ENCODE assay signal across 14 cellular contexts in the genomic region with DNA sequence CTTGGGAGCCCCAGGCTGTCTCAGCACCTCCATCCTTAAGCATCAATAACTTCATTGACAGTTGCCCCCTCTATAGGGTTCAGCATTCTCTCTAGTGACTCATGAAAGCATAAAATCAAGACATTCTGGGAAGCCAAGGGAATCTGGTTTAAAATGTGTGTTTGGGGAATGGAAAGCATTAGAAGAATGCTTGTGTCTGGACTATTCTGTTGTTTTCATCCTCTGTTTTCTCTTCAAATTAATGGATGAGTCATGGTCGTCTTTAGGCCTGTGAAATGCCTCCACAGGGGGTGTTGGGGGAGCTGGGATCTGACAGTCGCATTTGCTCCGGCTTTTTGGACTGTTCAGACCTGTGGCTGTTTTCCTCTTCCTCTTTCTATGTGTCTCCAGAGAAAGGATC.
A peak's percentile ranks its signal among the peaks of the same experiment; 100 is the strongest.
DNase-seq lines count a peak whose midpoint lies in the region; FAIRE-seq and TF ChIP-seq lines count a peak whose summit lies in the region.
"Had no signal": no experiment of that assay in that cellular context is flagged by ENCODE, and none has a peak within 500 bp of the region (broad histone marks: within the 10 kb centered on the region; RNA-seq: fewer than 3 reads in every experiment).

No MANE protein-coding gene starts in this region.

- POLR2A ChIA-PET in AG04449 (lab: Yijun Ruan, JAX), result interaction anchor here (0.7 to 0.9 kb wide), 2 partner anchors 30 to 761 kb away, joined by 4 to 6 read pairs; no protein-coding TSS in a partner anchor

- intact Hi-C loops in breast epithelium (cut with DNase I; ENCODE audit: low total_unique reads) (no loop called here), ascending aorta (cut with DNase I) (no loop called here)

- no peak overlapping the region for H3K23ac ChIP-seq in mesenchymal stem cell (ENCODE audit: low read length in 2 of 2)

- H3K4me1 ChIP-seq in breast epithelium (no peaks in the 10 kb centered on the region), mesenchymal stem cell (ENCODE audit: control insufficient read depth, insufficient read depth, low read depth, low read length) (peaks cover 43% of the 10 kb centered on the region), ascending aorta (no peaks in the 10 kb centered on the region)
- H3K4me1 ChIP-seq: BE2C had no signal

- H4K8ac ChIP-seq in mesenchymal stem cell (ENCODE audit: low read length), result no peak overlapping the region

- no peak overlapping the region for H4K91ac ChIP-seq in mesenchymal stem cell (ENCODE audit: low read length)

- H3K4me2 ChIP-seq in mesenchymal stem cell (ENCODE audit: low read length, poor library complexity, severe bottlenecking), result no peak overlapping the region

- H3K4me3 ChIP-seq in AG04449 (ENCODE audit: low read depth, low read length), result no peak overlapping the region
- no peak overlapping the region for H3K4me3 ChIP-seq in breast epithelium
- no peak overlapping the region for H3K4me3 ChIP-seq in mesenchymal stem cell (ENCODE audit: insufficient read depth in 1 of 2, low read depth in 1 of 2, low read length in 2 of 2)
- no peak overlapping the region for H3K4me3 ChIP-seq in ascending aorta
- H3K4me3 ChIP-seq: lower lobe of right lung, upper lobe of right lung had no signal

- no peak overlapping the region for H3K4ac ChIP-seq in mesenchymal stem cell (ENCODE audit: low read depth in 1 of 2, low read length in 2 of 2)

- H3K9ac ChIP-seq in mesenchymal stem cell (ENCODE audit: low read length), result no peak overlapping the region

- H2AK5ac ChIP-seq in mesenchymal stem cell (ENCODE audit: low read length, severe bottlenecking), result no peak overlapping the region

- peak overlapping the region; percentile 98 for H2BK5ac ChIP-seq in mesenchymal stem cell (ENCODE audit: low read depth, low read length, poor library complexity, severe bottlenecking)

- H3K27me3 ChIP-seq in breast epithelium (no peaks in the 10 kb centered on the region), mesenchymal stem cell (ENCODE audit: control insufficient read depth in 1 of 2, insufficient read depth in 1 of 2, low read length in 2 of 2) (peaks cover 0 to 4% of the 10 kb centered on the region in 2 experiments), ascending aorta (no peaks in the 10 kb centered on the region)
- H3K27me3 ChIP-seq: BE2C, upper lobe of right lung had no signal

- CTCF ChIA-PET in AG04449 (lab: Yijun Ruan, JAX), result interaction anchor here (0.9 to 10.3 kb wide), 4 partner anchors 9 to 35 kb away, joined by 3 to 81 read pairs (median 10); no protein-coding TSS in a partner anchor

- H2AFZ ChIP-seq in mesenchymal stem cell (ENCODE audit: low read depth, low read length), result no peak overlapping the region

- no peak overlapping the region for H2BK120ac ChIP-seq in mesenchymal stem cell (ENCODE audit: low read depth, low read length)

- H3K9me3 ChIP-seq in breast epithelium (no peaks in the 10 kb centered on the region), mesenchymal stem cell (ENCODE audit: control insufficient read depth, low read length) (no peaks in the 10 kb centered on the region), ascending aorta (no peaks in the 10 kb centered on the region)
- H3K9me3 ChIP-seq: BE2C, lower lobe of right lung, upper lobe of right lung had no signal

- TF ChIP-seq CTCF in AG04449 (IDR thresholded peaks at IDR 0.05; ENCODE audit: insufficient read depth, low read length, missing control alignments) (no peak), breast epithelium (IDR thresholded peaks at IDR 0.05) (no peak), ascending aorta (IDR thresholded peaks at IDR 0.05) (no peak)

- no peaks in the 10 kb centered on the region for H3K36me3 ChIP-seq in breast epithelium
- no peaks in the 10 kb centered on the region for H3K36me3 ChIP-seq in mesenchymal stem cell (ENCODE audit: control insufficient read depth in 1 of 2, insufficient read depth in 2 of 2, low read depth in 1 of 2, low read length in 2 of 2)
- H3K36me3 ChIP-seq in ascending aorta, result no peaks in the 10 kb centered on the region
- H3K36me3 ChIP-seq: BE2C, lower lobe of right lung, upper lobe of right lung had no signal

- 4% methylated on average over 3 of the region's 3 CpGs for WGBS in mesenchymal stem cell

- H2BK15ac ChIP-seq in mesenchymal stem cell (ENCODE audit: low read depth, poor library complexity, severe bottlenecking), result no peak overlapping the region

- FAIRE-seq in HTR-8/SVneo (lab: Jason Lieb, UNC), result peak; percentile 42

- DNase-seq in AG04449 (ENCODE audit: low read depth, low spot score), result peak; percentile 95
- DNase-seq in HTR-8/SVneo (ENCODE audit: insufficient read length, low spot score), result peak; percentile 78
- DNase-seq in breast epithelium (ENCODE audit: low spot score in 2 of 2), result no peak
- peak; percentile 80 for DNase-seq in mesenchymal stem cell
- DNase-seq in ascending aorta (ENCODE audit: low spot score in 2 of 2), result no peak
- no peak for DNase-seq in HPDE6-E6E7 (ENCODE audit: extremely low spot score)
- no peak for DNase-seq in NCI-H524 treated with DMSO at 0.1 percent for 48 hours (lab: John Stamatoyannopoulos, UW)
- DNase-seq in NCI-H510A treated with DMSO at 0.1 percent for 48 hours (lab: John Stamatoyannopoulos, UW), result no peak
- DNase-seq: activated T-cell treated with anti-CD3 and anti-CD28 coated beads for 4 hours; BE2C; effector memory CD4-positive, alpha-beta T cell; lower lobe of right lung; NCI-H2107; upper lobe of right lung had no signal

- H3K79me1 ChIP-seq in mesenchymal stem cell (replicated peaks; ENCODE audit: low read length, poor library complexity, severe bottlenecking), result no peaks in the 10 kb centered on the region

- no peak overlapping the region for H2BK12ac ChIP-seq in mesenchymal stem cell (ENCODE audit: low read length in 2 of 2)

- H3K27ac ChIP-seq in breast epithelium (peak overlapping the region; percentile 60 to 66), mesenchymal stem cell (ENCODE audit: low read length, poor library complexity, severe bottlenecking) (peak overlapping the region; percentile 98), ascending aorta (no peak overlapping the region)
- H3K27ac ChIP-seq: lower lobe of right lung, upper lobe of right lung had no signal

- H3K14ac ChIP-seq in mesenchymal stem cell (ENCODE audit: low read length in 2 of 2), result no peak overlapping the region

- TF ChIP-seq POLR2A in breast epithelium (IDR thresholded peaks at IDR 0.05), result no peak

- H3K18ac ChIP-seq in mesenchymal stem cell (ENCODE audit: low read depth in 1 of 2, low read length in 2 of 2), result no peak overlapping the region

Comparison
In these comparisons a context has a peak if more than half of its experiments do, and no peak if none do; other contexts are left out.
1. DNase-seq: peak in AG04449 (single experiment), HTR-8/SVneo (single experiment) and mesenchymal stem cell (single experiment); none in breast epithelium (0 of 2), ascending aorta (0 of 2), HPDE6-E6E7 (single experiment), NCI-H524 treated with DMSO at 0.1 percent for 48 hours (single experiment) and NCI-H510A treated with DMSO at 0.1 percent for 48 hours (single experiment).
2. H3K27ac ChIP-seq: peak in breast epithelium (2 of 2) and mesenchymal stem cell (single experiment); none in ascending aorta (0 of 2).